8 cellular contexts compared by ENCODE assay signal in genomic region chr18:49238433-49239042, GRCh38.
A peak's percentile ranks its signal among the peaks of the same experiment; 100 is the strongest.
DNase-seq lines count a peak whose midpoint lies in the region; ATAC-seq and TF ChIP-seq lines count a peak whose summit lies in the region.

No MANE protein-coding gene starts in this region.

- TF ChIP-seq CTCF in Calu3 (IDR thresholded peaks at IDR 0.05; ENCODE audit: unreplicated experiment): peak; percentile 62
- TF ChIP-seq CTCF in activated CD8-positive, alpha-beta T cell treated with anti-CD3 and anti-CD28 coated beads for 36 hours (IDR thresholded peaks at IDR 0.05): no peak

- H3K27me3 Mint-ChIP-seq in Calu3 (ENCODE audit: unreplicated experiment): no peaks in the 10 kb centered on the region
- H3K27me3 Mint-ChIP-seq in activated CD8-positive, alpha-beta T cell treated with anti-CD3 and anti-CD28 coated beads for 36 hours: no peaks in the 10 kb centered on the region
- no peaks in the 10 kb centered on the region for H3K27me3 Mint-ChIP-seq in activated CD8-positive, alpha-beta memory T cell treated with anti-CD3 and anti-CD28 coated beads, Interleukin-2, amount 10 ng/mL, durations not matched to agents 7 days and 5 days

- POLR2A ChIA-PET in activated CD8-positive, alpha-beta T cell treated with anti-CD3 and anti-CD28 coated beads for 36 hours (lab: Charles Lee): no interaction called here

- ATAC-seq in activated CD8-positive, alpha-beta T cell treated with anti-CD3 and anti-CD28 coated beads for 36 hours: no peak
- ATAC-seq in GM18511 (IDR thresholded peaks at IDR 0.05; ENCODE audit: unreplicated experiment): no peak
- no peak for ATAC-seq in HG02571 (IDR thresholded peaks at IDR 0.05; ENCODE audit: unreplicated experiment)
- ATAC-seq in activated CD8-positive, alpha-beta memory T cell treated with anti-CD3 and anti-CD28 coated beads, Interleukin-2, amount 10 ng/mL, durations not matched to agents 7 days and 5 days: no peak

- DNase-seq in Calu3 (peak; percentile 36), HT-29 (ENCODE audit: low spot score) (peak; percentile 32), left kidney (ENCODE audit: low read depth, low spot score) (peak; percentile 75), NCI-H1105 (lab: John Stamatoyannopoulos, UW) (no peak)
- peak; percentile 18 for DNase-seq in activated CD8-positive, alpha-beta T cell treated with anti-CD3 and anti-CD28 coated beads for 36 hours
- no peak for DNase-seq in activated CD8-positive, alpha-beta memory T cell treated with anti-CD3 and anti-CD28 coated beads, Interleukin-2, amount 10 ng/mL, durations not matched to agents 7 days and 5 days

- CTCF ChIA-PET in Calu3 (lab: Charles Lee): interaction anchor here (0.5 to 1.2 kb wide), 11 partner anchors 11 to 592 kb away, joined by 3 to 12 read pairs (median 4); no protein-coding TSS in a partner anchor
- CTCF ChIA-PET in activated CD8-positive, alpha-beta T cell treated with anti-CD3 and anti-CD28 coated beads for 36 hours (lab: Charles Lee): interaction anchor here (0.8 to 1.6 kb wide), 12 partner anchors 11 to 563 kb away, joined by 3 to 5 read pairs (median 3); no protein-coding TSS in a partner anchor
- CTCF ChIA-PET in activated CD8-positive, alpha-beta memory T cell treated with anti-CD3 and anti-CD28 coated beads, Interleukin-2, amount 10 ng/mL, durations not matched to agents 7 days and 5 days (lab: Charles Lee): interaction anchor here (0.7 to 2.8 kb wide), 13 partner anchors 32 to 564 kb away, joined by 3 to 14 read pairs (median 3); no protein-coding TSS in a partner anchor

- H3K4me1 Mint-ChIP-seq in Calu3 (ENCODE audit: low read depth, unreplicated experiment): no peaks in the 10 kb centered on the region
- no peaks in the 10 kb centered on the region for H3K4me1 Mint-ChIP-seq in activated CD8-positive, alpha-beta T cell treated with anti-CD3 and anti-CD28 coated beads for 36 hours (ENCODE audit: low read depth)
- peaks cover 2% of the 10 kb centered on the region for H3K4me1 Mint-ChIP-seq in activated CD8-positive, alpha-beta memory T cell treated with anti-CD3 and anti-CD28 coated beads, Interleukin-2, amount 10 ng/mL, durations not matched to agents 7 days and 5 days

- H3K4me3 Mint-ChIP-seq in Calu3 (ENCODE audit: low read depth, unreplicated experiment): no peak overlapping the region
- no peak overlapping the region for H3K4me3 Mint-ChIP-seq in activated CD8-positive, alpha-beta T cell treated with anti-CD3 and anti-CD28 coated beads for 36 hours
- H3K4me3 Mint-ChIP-seq in activated CD8-positive, alpha-beta memory T cell treated with anti-CD3 and anti-CD28 coated beads, Interleukin-2, amount 10 ng/mL, durations not matched to agents 7 days and 5 days: no peak overlapping the region

- H3K9me3 Mint-ChIP-seq in Calu3 (ENCODE audit: low read depth, unreplicated experiment): no peaks in the 10 kb centered on the region
- peaks cover 2% of the 10 kb centered on the region for H3K9me3 Mint-ChIP-seq in activated CD8-positive, alpha-beta T cell treated with anti-CD3 and anti-CD28 coated beads for 36 hours
- H3K9me3 Mint-ChIP-seq in activated CD8-positive, alpha-beta memory T cell treated with anti-CD3 and anti-CD28 coated beads, Interleukin-2, amount 10 ng/mL, durations not matched to agents 7 days and 5 days (ENCODE audit: low read depth): no peaks in the 10 kb centered on the region

- H3K36me3 Mint-ChIP-seq in Calu3 (ENCODE audit: insufficient read depth, unreplicated experiment): no peaks in the 10 kb centered on the region
- H3K36me3 Mint-ChIP-seq in activated CD8-positive, alpha-beta T cell treated with anti-CD3 and anti-CD28 coated beads for 36 hours (ENCODE audit: low read depth): peaks cover 19% of the 10 kb centered on the region
- peaks cover 9% of the 10 kb centered on the region for H3K36me3 Mint-ChIP-seq in activated CD8-positive, alpha-beta memory T cell treated with anti-CD3 and anti-CD28 coated beads, Interleukin-2, amount 10 ng/mL, durations not matched to agents 7 days and 5 days

- intact Hi-C loops in Calu3 (cut with micrococcal nuclease; ENCODE audit: unreplicated experiment): loop anchor here (1.0 to 10.0 kb wide), 3 partner anchors 216 to 764 kb away; no protein-coding TSS in a partner anchor
- intact Hi-C loops in activated CD8-positive, alpha-beta T cell treated with anti-CD3 and anti-CD28 coated beads for 36 hours (cut with micrococcal nuclease): no loop called here

- no TSS peak for BruUV-seq in Calu3 (replicated peaks; lab: Mats Ljungman, UMichigan)

- no peak overlapping the region for H3K27ac Mint-ChIP-seq in Calu3 (ENCODE audit: unreplicated experiment)
- H3K27ac Mint-ChIP-seq in activated CD8-positive, alpha-beta T cell treated with anti-CD3 and anti-CD28 coated beads for 36 hours: no peak overlapping the region
- H3K27ac Mint-ChIP-seq in activated CD8-positive, alpha-beta memory T cell treated with anti-CD3 and anti-CD28 coated beads, Interleukin-2, amount 10 ng/mL, durations not matched to agents 7 days and 5 days: no peak overlapping the region

Comparison
In these comparisons a context has a peak if more than half of its experiments do, and no peak if none do; other contexts are left out.
1. DNase-seq: peak in Calu3 (single experiment), HT-29 (single experiment), activated CD8-positive, alpha-beta T cell treated with anti-CD3 and anti-CD28 coated beads for 36 hours (single experiment) and left kidney (single experiment); none in NCI-H1105 (single experiment) and activated CD8-positive, alpha-beta memory T cell treated with anti-CD3 and anti-CD28 coated beads, Interleukin-2, amount 10 ng/mL, durations not matched to agents 7 days and 5 days (single experiment).